1 cellular context compared by ENCODE assay signal in the genomic region with DNA sequence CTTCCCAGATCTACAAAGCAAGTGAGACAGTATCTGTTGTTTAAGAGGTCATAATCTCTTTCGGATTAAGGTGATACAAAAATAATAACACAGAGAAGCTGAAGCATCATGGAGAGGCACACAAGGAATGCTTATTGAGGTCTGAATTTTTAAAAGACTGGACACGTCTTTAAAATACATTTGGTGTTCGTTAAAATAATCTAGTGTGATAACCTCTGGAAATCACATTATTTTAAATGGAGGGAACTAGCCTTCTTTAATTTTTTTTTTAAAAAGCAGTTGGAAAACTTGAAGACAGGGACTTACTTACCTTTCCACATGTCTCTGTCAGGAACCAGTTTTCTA.
TF ChIP-seq lines count a peak whose summit lies in the region.

No MANE protein-coding gene starts in this region.

TF ChIP-seq in H1, 55 proteins besides CTCF, POLR2A, EP300 and RAD21 (continued from another document):
- TF ChIP-seq GTF2F1 (IDR thresholded peaks at IDR 0.05; ENCODE audit: borderline replicate concordance, low read depth, low read length) = no peak
- TF ChIP-seq YY1 (IDR thresholded peaks at IDR 0.05; ENCODE audit: low read depth, low read length) = no peak
- no peak for TF ChIP-seq HDAC2 (IDR thresholded peaks at IDR 0.05; ENCODE audit: borderline replicate concordance in 1 of 2, low read depth in 2 of 2, low read length in 2 of 2)
- TF ChIP-seq POLR2AphosphoS5 (IDR thresholded peaks at IDR 0.05; ENCODE audit: low read depth, low read length) = no peak
- TF ChIP-seq RNF2 (IDR thresholded peaks at IDR 0.05; ENCODE audit: borderline replicate concordance, low read depth, low read length, missing control alignments, poor library complexity, severe bottlenecking) = no peak
TF ChIP-seq in H1: peak in this region for 0.
